ENCODE assay signal across 1 cellular context in the genomic region with DNA sequence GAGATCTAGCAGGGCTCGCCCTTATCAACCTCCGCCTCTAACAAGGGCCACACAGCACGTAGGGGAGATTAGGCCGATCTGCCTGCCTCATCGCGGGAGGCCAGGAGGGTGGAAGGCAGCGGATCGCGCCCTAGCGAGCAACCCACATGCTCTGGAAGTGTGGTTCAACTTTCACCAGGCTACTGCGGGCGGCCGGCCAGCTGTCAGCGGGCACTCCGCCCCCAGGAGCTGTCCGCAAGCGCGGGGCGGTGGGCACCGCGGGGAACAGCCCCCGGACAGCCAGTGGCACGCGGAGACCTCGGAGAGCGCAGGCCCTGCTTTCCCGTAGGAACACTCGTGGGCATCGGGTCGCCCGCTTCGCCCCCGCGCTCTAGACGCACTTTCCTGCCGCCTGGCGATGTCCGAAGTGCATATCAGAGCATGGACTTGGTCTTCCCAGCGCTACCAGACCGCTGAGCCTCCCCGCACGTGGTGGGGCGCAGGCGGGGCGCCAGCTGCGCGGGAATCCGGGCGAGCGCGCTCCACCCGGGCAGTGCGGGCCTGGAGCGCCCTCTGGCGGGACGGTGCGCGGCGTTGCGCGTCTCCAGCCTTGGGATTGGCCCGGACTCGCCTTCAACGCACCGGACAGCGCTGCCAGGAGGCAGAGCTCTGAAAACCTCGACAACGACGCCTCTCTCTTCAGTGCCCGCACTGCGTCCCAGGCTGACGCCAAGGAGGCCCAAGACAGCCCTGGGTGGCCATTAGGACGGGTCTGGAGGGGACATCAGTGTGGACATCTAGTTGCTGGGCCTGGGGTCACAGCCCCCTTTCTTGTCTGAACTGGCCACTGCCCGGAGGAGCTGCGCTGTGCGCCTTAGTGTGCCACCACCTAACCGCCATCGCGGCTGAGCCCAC.
TF ChIP-seq lines count a peak whose summit lies in the region.

No MANE protein-coding gene starts in this region.

TF ChIP-seq in HepG2, 621 proteins besides CTCF, POLR2A, EP300 and RAD21 (continued from another document and continues in another):
- TF ChIP-seq, protein P1, sequence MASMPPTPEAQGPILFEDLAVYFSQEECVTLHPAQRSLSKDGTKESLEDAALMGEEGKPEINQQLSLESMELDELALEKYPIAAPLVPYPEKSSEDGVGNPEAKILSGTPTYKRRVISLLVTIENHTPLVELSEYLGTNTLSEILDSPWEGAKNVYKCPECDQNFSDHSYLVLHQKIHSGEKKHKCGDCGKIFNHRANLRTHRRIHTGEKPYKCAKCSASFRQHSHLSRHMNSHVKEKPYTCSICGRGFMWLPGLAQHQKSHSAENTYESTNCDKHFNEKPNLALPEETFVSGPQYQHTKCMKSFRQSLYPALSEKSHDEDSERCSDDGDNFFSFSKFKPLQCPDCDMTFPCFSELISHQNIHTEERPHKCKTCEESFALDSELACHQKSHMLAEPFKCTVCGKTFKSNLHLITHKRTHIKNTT (CRISPR knock-in tag; IDR thresholded peaks at IDR 0.05), result no peak
- TF ChIP-seq BRCA1 (CRISPR knock-in tag; IDR thresholded peaks at IDR 0.05) (peak; percentile 69; the same call in 1 of the 2 replicates), NPAS2 (CRISPR knock-in tag; IDR thresholded peaks at IDR 0.05; ENCODE audit: borderline replicate concordance) (no peak), REPIN1 (CRISPR knock-in tag; IDR thresholded peaks at IDR 0.05; ENCODE audit: borderline replicate concordance, low read depth) (peak; percentile 94), TBX2 (CRISPR knock-in tag; IDR thresholded peaks at IDR 0.05; ENCODE audit: borderline replicate concordance) (peak; percentile 80), ZBTB3 (CRISPR knock-in tag; IDR thresholded peaks at IDR 0.05; ENCODE audit: borderline replicate concordance, low read depth) (no peak), ZNF274 (CRISPR knock-in tag; IDR thresholded peaks at IDR 0.05) (peak; percentile 98), KLF15 (CRISPR knock-in tag; IDR thresholded peaks at IDR 0.05; ENCODE audit: borderline replicate concordance) (peak; percentile 94; the same call in 1 of the 2 replicates), NR2C2 (CRISPR knock-in tag; IDR thresholded peaks at IDR 0.05; ENCODE audit: borderline replicate concordance) (0 out of 2 replicates have a peak, but pooled peaks have one; percentile 19), ZIK1 (CRISPR knock-in tag; IDR thresholded peaks at IDR 0.05; ENCODE audit: borderline replicate concordance, low read depth) (peak; percentile 94; the same call in 1 of the 2 replicates), RBFOX2 (IDR thresholded peaks at IDR 0.05; ENCODE audit: low read depth, low read length) (peak; percentile 46; the same call in 1 of the 2 replicates), YEATS2 (CRISPR knock-in tag; IDR thresholded peaks at IDR 0.05; ENCODE audit: borderline replicate concordance) (peak; percentile 64; the same call in 1 of the 2 replicates), RAD51 (IDR thresholded peaks at IDR 0.05; ENCODE audit: borderline replicate concordance) (no peak), SP5 (CRISPR knock-in tag; IDR thresholded peaks at IDR 0.05; ENCODE audit: borderline replicate concordance, low read depth) (0 out of 2 replicates have a peak, but pooled peaks have one; percentile 9), ZNF672 (CRISPR knock-in tag; IDR thresholded peaks at IDR 0.05) (no peak), BORCS8-MEF2B (CRISPR knock-in tag; IDR thresholded peaks at IDR 0.05) (peak; percentile 96), XRCC5 (optimal IDR thresholded peaks at IDR 0.05; ENCODE audit: low read length) (peak; percentile 73), POLR2G (IDR thresholded peaks at IDR 0.05; ENCODE audit: low read depth, low read length) (no peak), ZNF589 (CRISPR knock-in tag; conservative IDR thresholded peaks at IDR 0.05) (peak; percentile 93), HES4 (CRISPR knock-in tag; IDR thresholded peaks at IDR 0.05; ENCODE audit: borderline replicate concordance) (peak; percentile 77; the same call in 1 of the 2 replicates), ZNF777 (CRISPR knock-in tag; IDR thresholded peaks at IDR 0.05) (peak; percentile 62; the same call in 1 of the 2 replicates), CBX2 (IDR thresholded peaks at IDR 0.05; ENCODE audit: low read depth, low read length) (no peak), CBX2 (CRISPR knock-in tag; IDR thresholded peaks at IDR 0.05; ENCODE audit: low read depth) (peak; percentile 96; the same call in 1 of the 2 replicates), MTF2 (CRISPR knock-in tag; IDR thresholded peaks at IDR 0.05; ENCODE audit: borderline replicate concordance) (0 out of 2 replicates have a peak, but pooled peaks have one; percentile 35), KDM5B (CRISPR knock-in tag; IDR thresholded peaks at IDR 0.05; ENCODE audit: borderline replicate concordance) (peak; percentile 97), ZNF383 (CRISPR knock-in tag; IDR thresholded peaks at IDR 0.05; ENCODE audit: borderline replicate concordance) (no peak), NFYC (CRISPR knock-in tag; IDR thresholded peaks at IDR 0.05) (peak; percentile 66), NRL (CRISPR knock-in tag; IDR thresholded peaks at IDR 0.05; ENCODE audit: borderline replicate concordance) (peak; percentile 97), TOE1 (CRISPR knock-in tag; IDR thresholded peaks at IDR 0.05) (peak; percentile 82; the same call in 1 of the 2 replicates), ZNF891 (CRISPR knock-in tag; IDR thresholded peaks at IDR 0.05) (peak; percentile 76; the same call in 1 of the 2 replicates), ZNF773 (CRISPR knock-in tag; IDR thresholded peaks at IDR 0.05; ENCODE audit: borderline replicate concordance) (peak; percentile 77; the same call in 1 of the 2 replicates), ZFX (CRISPR knock-in tag; IDR thresholded peaks at IDR 0.05; ENCODE audit: low read depth) (peak; percentile 68; the same call in 1 of the 2 replicates), RCOR2 (CRISPR knock-in tag; IDR thresholded peaks at IDR 0.05) (no peak), HOXA3 (CRISPR knock-in tag; IDR thresholded peaks at IDR 0.05) (peak; percentile 91), KDM3A (CRISPR knock-in tag; IDR thresholded peaks at IDR 0.05; ENCODE audit: low read depth) (no peak; the same call in 1 of the 2 replicates), NFKB2 (CRISPR knock-in tag; IDR thresholded peaks at IDR 0.05; ENCODE audit: borderline replicate concordance) (peak; percentile 92), ZNF430 (CRISPR knock-in tag; IDR thresholded peaks at IDR 0.05) (no peak), MXI1 (IDR thresholded peaks at IDR 0.05; ENCODE audit: borderline replicate concordance, low read depth, low read length) (peak; percentile 41; the same call in 1 of the 3 replicates), RFX5 (IDR thresholded peaks at IDR 0.05; ENCODE audit: low read depth, low read length) (no peak), GTF2F1 (IDR thresholded peaks at IDR 0.05; ENCODE audit: low read length) (no peak), ZNF766 (CRISPR knock-in tag; IDR thresholded peaks at IDR 0.05; ENCODE audit: borderline replicate concordance) (peak; percentile 92; the same call in 1 of the 2 replicates), MED13 (CRISPR knock-in tag; IDR thresholded peaks at IDR 0.05) (no peak), ZNF543 (CRISPR knock-in tag; IDR thresholded peaks at IDR 0.05) (peak; percentile 65; the same call in 1 of the 2 replicates)
- TF ChIP-seq, protein P2, sequence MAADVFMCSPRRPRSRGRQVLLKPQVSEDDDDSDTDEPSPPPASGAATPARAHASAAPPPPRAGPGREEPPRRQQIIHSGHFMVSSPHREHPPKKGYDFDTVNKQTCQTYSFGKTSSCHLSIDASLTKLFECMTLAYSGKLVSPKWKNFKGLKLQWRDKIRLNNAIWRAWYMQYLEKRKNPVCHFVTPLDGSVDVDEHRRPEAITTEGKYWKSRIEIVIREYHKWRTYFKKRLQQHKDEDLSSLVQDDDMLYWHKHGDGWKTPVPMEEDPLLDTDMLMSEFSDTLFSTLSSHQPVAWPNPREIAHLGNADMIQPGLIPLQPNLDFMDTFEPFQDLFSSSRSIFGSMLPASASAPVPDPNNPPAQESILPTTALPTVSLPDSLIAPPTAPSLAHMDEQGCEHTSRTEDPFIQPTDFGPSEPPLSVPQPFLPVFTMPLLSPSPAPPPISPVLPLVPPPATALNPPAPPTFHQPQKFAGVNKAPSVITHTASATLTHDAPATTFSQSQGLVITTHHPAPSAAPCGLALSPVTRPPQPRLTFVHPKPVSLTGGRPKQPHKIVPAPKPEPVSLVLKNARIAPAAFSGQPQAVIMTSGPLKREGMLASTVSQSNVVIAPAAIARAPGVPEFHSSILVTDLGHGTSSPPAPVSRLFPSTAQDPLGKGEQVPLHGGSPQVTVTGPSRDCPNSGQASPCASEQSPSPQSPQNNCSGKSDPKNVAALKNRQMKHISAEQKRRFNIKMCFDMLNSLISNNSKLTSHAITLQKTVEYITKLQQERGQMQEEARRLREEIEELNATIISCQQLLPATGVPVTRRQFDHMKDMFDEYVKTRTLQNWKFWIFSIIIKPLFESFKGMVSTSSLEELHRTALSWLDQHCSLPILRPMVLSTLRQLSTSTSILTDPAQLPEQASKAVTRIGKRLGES (CRISPR knock-in tag; IDR thresholded peaks at IDR 0.05; ENCODE audit: borderline replicate concordance), result 0 out of 2 replicates have a peak, but pooled peaks have one; percentile 47
- TF ChIP-seq, protein P3, sequence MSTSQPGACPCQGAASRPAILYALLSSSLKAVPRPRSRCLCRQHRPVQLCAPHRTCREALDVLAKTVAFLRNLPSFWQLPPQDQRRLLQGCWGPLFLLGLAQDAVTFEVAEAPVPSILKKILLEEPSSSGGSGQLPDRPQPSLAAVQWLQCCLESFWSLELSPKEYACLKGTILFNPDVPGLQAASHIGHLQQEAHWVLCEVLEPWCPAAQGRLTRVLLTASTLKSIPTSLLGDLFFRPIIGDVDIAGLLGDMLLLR (CRISPR knock-in tag; IDR thresholded peaks at IDR 0.05), result peak; percentile 94
- TF ChIP-seq, protein P4, sequence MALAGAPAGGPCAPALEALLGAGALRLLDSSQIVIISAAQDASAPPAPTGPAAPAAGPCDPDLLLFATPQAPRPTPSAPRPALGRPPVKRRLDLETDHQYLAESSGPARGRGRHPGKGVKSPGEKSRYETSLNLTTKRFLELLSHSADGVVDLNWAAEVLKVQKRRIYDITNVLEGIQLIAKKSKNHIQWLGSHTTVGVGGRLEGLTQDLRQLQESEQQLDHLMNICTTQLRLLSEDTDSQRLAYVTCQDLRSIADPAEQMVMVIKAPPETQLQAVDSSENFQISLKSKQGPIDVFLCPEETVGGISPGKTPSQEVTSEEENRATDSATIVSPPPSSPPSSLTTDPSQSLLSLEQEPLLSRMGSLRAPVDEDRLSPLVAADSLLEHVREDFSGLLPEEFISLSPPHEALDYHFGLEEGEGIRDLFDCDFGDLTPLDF (CRISPR knock-in tag; IDR thresholded peaks at IDR 0.05), result peak; percentile 94
- TF ChIP-seq, protein P5, sequence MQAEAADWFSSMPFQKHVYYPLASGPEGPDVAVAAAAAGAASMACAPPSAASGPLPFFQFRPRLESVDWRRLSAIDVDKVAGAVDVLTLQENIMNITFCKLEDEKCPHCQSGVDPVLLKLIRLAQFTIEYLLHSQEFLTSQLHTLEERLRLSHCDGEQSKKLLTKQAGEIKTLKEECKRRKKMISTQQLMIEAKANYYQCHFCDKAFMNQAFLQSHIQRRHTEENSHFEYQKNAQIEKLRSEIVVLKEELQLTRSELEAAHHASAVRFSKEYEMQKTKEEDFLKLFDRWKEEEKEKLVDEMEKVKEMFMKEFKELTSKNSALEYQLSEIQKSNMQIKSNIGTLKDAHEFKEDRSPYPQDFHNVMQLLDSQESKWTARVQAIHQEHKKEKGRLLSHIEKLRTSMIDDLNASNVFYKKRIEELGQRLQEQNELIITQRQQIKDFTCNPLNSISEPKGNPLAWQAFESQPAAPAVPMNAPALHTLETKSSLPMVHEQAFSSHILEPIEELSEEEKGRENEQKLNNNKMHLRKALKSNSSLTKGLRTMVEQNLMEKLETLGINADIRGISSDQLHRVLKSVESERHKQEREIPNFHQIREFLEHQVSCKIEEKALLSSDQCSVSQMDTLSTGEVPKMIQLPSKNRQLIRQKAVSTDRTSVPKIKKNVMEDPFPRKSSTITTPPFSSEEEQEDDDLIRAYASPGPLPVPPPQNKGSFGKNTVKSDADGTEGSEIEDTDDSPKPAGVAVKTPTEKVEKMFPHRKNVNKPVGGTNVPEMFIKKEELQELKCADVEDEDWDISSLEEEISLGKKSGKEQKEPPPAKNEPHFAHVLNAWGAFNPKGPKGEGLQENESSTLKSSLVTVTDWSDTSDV (CRISPR knock-in tag; IDR thresholded peaks at IDR 0.05), result peak; percentile 97
- TF ChIP-seq, protein P6, sequence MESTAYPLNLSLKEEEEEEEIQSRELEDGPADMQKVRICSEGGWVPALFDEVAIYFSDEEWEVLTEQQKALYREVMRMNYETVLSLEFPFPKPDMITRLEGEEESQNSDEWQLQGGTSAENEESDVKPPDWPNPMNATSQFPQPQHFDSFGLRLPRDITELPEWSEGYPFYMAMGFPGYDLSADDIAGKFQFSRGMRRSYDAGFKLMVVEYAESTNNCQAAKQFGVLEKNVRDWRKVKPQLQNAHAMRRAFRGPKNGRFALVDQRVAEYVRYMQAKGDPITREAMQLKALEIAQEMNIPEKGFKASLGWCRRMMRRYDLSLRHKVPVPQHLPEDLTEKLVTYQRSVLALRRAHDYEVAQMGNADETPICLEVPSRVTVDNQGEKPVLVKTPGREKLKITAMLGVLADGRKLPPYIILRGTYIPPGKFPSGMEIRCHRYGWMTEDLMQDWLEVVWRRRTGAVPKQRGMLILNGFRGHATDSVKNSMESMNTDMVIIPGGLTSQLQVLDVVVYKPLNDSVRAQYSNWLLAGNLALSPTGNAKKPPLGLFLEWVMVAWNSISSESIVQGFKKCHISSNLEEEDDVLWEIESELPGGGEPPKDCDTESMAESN (CRISPR knock-in tag; conservative IDR thresholded peaks at IDR 0.05), result peak; percentile 93
- TF ChIP-seq, protein P7, sequence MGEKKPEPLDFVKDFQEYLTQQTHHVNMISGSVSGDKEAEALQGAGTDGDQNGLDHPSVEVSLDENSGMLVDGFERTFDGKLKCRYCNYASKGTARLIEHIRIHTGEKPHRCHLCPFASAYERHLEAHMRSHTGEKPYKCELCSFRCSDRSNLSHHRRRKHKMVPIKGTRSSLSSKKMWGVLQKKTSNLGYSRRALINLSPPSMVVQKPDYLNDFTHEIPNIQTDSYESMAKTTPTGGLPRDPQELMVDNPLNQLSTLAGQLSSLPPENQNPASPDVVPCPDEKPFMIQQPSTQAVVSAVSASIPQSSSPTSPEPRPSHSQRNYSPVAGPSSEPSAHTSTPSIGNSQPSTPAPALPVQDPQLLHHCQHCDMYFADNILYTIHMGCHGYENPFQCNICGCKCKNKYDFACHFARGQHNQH (CRISPR knock-in tag; IDR thresholded peaks at IDR 0.05), result peak; percentile 53; the same call in 1 of the 2 replicates
- TF ChIP-seq, protein P8, sequence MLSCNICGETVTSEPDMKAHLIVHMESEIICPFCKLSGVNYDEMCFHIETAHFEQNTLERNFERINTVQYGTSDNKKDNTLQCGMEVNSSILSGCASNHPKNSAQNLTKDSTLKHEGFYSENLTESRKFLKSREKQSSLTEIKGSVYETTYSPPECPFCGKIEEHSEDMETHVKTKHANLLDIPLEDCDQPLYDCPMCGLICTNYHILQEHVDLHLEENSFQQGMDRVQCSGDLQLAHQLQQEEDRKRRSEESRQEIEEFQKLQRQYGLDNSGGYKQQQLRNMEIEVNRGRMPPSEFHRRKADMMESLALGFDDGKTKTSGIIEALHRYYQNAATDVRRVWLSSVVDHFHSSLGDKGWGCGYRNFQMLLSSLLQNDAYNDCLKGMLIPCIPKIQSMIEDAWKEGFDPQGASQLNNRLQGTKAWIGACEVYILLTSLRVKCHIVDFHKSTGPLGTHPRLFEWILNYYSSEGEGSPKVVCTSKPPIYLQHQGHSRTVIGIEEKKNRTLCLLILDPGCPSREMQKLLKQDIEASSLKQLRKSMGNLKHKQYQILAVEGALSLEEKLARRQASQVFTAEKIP (CRISPR knock-in tag; IDR thresholded peaks at IDR 0.05; ENCODE audit: borderline replicate concordance), result no peak
